In the genomic region with DNA sequence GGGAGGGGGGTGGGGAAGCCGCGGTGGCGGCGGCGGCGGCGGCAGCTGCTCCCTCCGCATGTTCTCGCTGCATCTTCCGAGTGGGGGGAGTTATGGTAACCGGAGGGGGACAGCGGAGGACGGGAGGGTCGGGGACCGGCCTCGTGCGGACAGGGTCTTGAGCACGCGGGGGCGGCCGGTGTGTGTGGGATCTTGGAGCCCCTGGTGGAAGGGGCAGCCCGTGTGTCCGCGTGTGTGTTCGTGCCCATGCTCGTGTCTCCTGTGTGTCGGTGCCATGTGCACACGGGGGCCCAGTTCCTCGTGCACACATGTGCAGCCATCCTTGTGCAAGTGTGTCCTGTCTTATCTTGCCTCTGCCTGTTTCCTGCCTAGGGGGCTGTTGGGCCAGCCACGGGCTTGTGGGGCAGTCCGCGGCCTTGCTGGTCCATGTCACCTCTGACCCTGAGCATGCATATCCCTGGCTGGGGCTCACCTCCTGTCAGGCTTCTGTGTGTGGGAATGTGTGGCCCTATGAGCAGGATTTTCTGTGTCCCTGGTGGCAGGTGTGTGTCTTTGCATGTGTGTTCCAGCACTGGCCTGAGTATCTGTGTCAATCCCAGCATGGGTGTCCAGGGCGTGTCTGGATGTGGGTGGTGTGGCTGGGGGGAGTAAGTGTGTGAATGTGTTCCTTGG, we compare ENCODE assay signal across 8 cellular contexts. TPM values are rescaled to one million over a fixed set of nuclear protein-coding genes. Genes with fewer than 3 reads are reported as not detected.
DNase-seq lines count a peak whose midpoint lies in the region; ATAC-seq and TF ChIP-seq lines count a peak whose summit lies in the region.

No MANE protein-coding gene starts in this region.

- TF ChIP-seq CTCF in NB4 (IDR thresholded peaks at IDR 0.05; ENCODE audit: low read depth, low read length) (peak; percentile 47), gastrocnemius medialis (IDR thresholded peaks at IDR 0.05 in 4 of 5, conservative IDR thresholded peaks at IDR 0.05 in 1 of 5) (peak in 1 of 5 experiments; percentile 30)

- no peaks in the 10 kb centered on the region for H3K27me3 ChIP-seq in right cardiac atrium (ENCODE audit: control insufficient read depth, insufficient read depth)
- no peaks in the 10 kb centered on the region for H3K27me3 ChIP-seq in gastrocnemius medialis

- WGBS in right cardiac atrium: 5% methylated on average over 33 of the region's 33 CpGs

- CTCF ChIA-PET in activated CD4-positive, alpha-beta T cell treated with anti-CD3 and anti-CD28 coated beads for 36 hours (lab: Charles Lee): interaction anchor here (0.7 to 1.4 kb wide), 8 partner anchors 10 to 193 kb away, joined by 3 to 4 read pairs (median 3); partner anchors contain the start of genes CUTA, ITPR3 and RGL2

- peak overlapping the region; percentile 85 for H3K27ac Mint-ChIP-seq in activated CD4-positive, alpha-beta T cell treated with anti-CD3 and anti-CD28 coated beads for 36 hours

- H3K27ac ChIP-seq in right cardiac atrium (ENCODE audit: low read length): peak overlapping the region; percentile 1
- peak overlapping the region in 3 of 4 donors; percentile 31 to 51 (median 35) for H3K27ac ChIP-seq in gastrocnemius medialis

- H3K4me1 ChIP-seq in right cardiac atrium (ENCODE audit: control insufficient read depth, insufficient read depth, low read length) (peaks cover 17% of the 10 kb centered on the region), gastrocnemius medialis (peaks cover 24 to 31% of the 10 kb centered on the region in 2 donors)

- H3K4me1 Mint-ChIP-seq in activated CD4-positive, alpha-beta T cell treated with anti-CD3 and anti-CD28 coated beads for 36 hours: peaks cover 75% of the 10 kb centered on the region

- in situ Hi-C loops in gastrocnemius medialis (cut with MboI; ENCODE audit: low sequenced_read_pairs in 4 of 4): no loop called here

- H3K36me3 ChIP-seq in gastrocnemius medialis: no peaks in the 10 kb centered on the region

- H3K27me3 Mint-ChIP-seq in activated CD4-positive, alpha-beta T cell treated with anti-CD3 and anti-CD28 coated beads for 36 hours: no peaks in the 10 kb centered on the region

- ATAC-seq in activated CD4-positive, alpha-beta T cell treated with anti-CD3 and anti-CD28 coated beads for 36 hours: no peak
- ATAC-seq in right cardiac atrium (no peak), gastrocnemius medialis (no peak), HG02970 (IDR thresholded peaks at IDR 0.05; ENCODE audit: low FRiP score, unreplicated experiment) (no peak), HG02938 (IDR thresholded peaks at IDR 0.05; ENCODE audit: unreplicated experiment) (no peak)

- no peaks in the 10 kb centered on the region for H3K9me3 Mint-ChIP-seq in activated CD4-positive, alpha-beta T cell treated with anti-CD3 and anti-CD28 coated beads for 36 hours (ENCODE audit: low read depth)

- intact Hi-C loops in activated CD4-positive, alpha-beta T cell treated with anti-CD3 and anti-CD28 coated beads for 36 hours (cut with DNase I, micrococcal nuclease): loop anchor here in 1 of 2 experiments (5.0 kb wide), 1 partner anchor 194 kb away; the partner anchor contains the start of gene ITPR3
- intact Hi-C loops in right cardiac atrium (cut with DNase I) (loop anchor here in 1 of 4 donors (10.0 kb wide), 1 partner anchor 146 kb away; no protein-coding TSS in a partner anchor), gastrocnemius medialis (cut with DNase I; ENCODE audit: low total_unique reads) (loop anchor here (5.0 kb wide), 1 partner anchor 141 kb away; the partner anchor contains the start of genes PFDN6 and WDR46)

- H3K4me3 ChIP-seq in NB4 (ENCODE audit: low read depth, low read length) (peak overlapping the region; percentile 51), right cardiac atrium (ENCODE audit: low read length) (peak overlapping the region; percentile 72), gastrocnemius medialis (peak overlapping the region; percentile 18 to 75 (median 42))

- peak overlapping the region; percentile 84 for H3K4me3 Mint-ChIP-seq in activated CD4-positive, alpha-beta T cell treated with anti-CD3 and anti-CD28 coated beads for 36 hours

- H3K36me3 Mint-ChIP-seq in activated CD4-positive, alpha-beta T cell treated with anti-CD3 and anti-CD28 coated beads for 36 hours (ENCODE audit: low read depth): peaks cover 19% of the 10 kb centered on the region

- peak; percentile 63 for DNase-seq in activated CD4-positive, alpha-beta T cell treated with anti-CD3 and anti-CD28 coated beads for 36 hours
- no peak for DNase-seq in activated CD4-positive, alpha-beta T cell treated with anti-CD3 and anti-CD28 coated beads for 1 hour
- peak; percentile 73 for DNase-seq in NB4 (ENCODE audit: low read depth)
- peak; percentile 41 for DNase-seq in activated naive CD4-positive, alpha-beta T cell treated with anti-CD3 and anti-CD28 coated beads, Interleukin-2, amount 50 U/mL, for 16 hours
- peak in 1 of 3 donors; percentile 68 for DNase-seq in right cardiac atrium
- no peak for DNase-seq in gastrocnemius medialis

- no peak for TF ChIP-seq POLR2A in NB4 (IDR thresholded peaks at IDR 0.05; ENCODE audit: extremely low read depth, insufficient read length)
- TF ChIP-seq POLR2A in gastrocnemius medialis (IDR thresholded peaks at IDR 0.05): no peak

- H3K9me3 ChIP-seq in right cardiac atrium (ENCODE audit: control insufficient read depth, low read length): no peaks in the 10 kb centered on the region
- H3K9me3 ChIP-seq in gastrocnemius medialis: no peaks in the 10 kb centered on the region

- POLR2A ChIA-PET in activated CD4-positive, alpha-beta T cell treated with anti-CD3 and anti-CD28 coated beads for 36 hours (lab: Charles Lee): interaction anchor here (0.8 kb wide), 1 partner anchor 10 kb away, joined by 5 read pairs; the partner anchor contains the start of gene CUTA

RNA-seq across cellular contexts. Expression of gene SYNGAP1, which starts 8.5 kb away (rescaled TPM):
- total RNA-seq in activated CD4-positive, alpha-beta T cell treated with anti-CD3 and anti-CD28 coated beads for 36 hours: 10 to 100 TPM; 43.6 to 45.6 TPM
- total RNA-seq in right cardiac atrium: 10 to 100 TPM in 1 of 4 donors, 1 to 10 TPM in 3; 8.6 to 13.2 (median 9.0) TPM
- polyA plus RNA-seq in right cardiac atrium: 8.0 TPM
- total RNA-seq in gastrocnemius medialis: 1 to 10 TPM in 3 of 4 donors, under 1 TPM in 1; 0.71 to 2.3 (median 1.3) TPM

RNA-seq across cellular contexts. Expression of gene CUTA, which starts 10.4 kb away (rescaled TPM):
- total RNA-seq in activated CD4-positive, alpha-beta T cell treated with anti-CD3 and anti-CD28 coated beads for 36 hours: 100 to 1,000 TPM; 154 to 188 TPM
- total RNA-seq in right cardiac atrium (100 to 1,000 TPM; 128 to 177 (median 133) TPM), gastrocnemius medialis (100 to 1,000 TPM in 2 of 4 donors, 10 to 100 TPM in 2; 69.9 to 119 (median 93.2) TPM)
- 170 TPM for polyA plus RNA-seq in right cardiac atrium

RNA-seq across cellular contexts. Expression of gene PHF1, which starts 17.5 kb away (rescaled TPM):
- 10 to 100 TPM; 24.9 to 28.2 TPM for total RNA-seq in activated CD4-positive, alpha-beta T cell treated with anti-CD3 and anti-CD28 coated beads for 36 hours
- total RNA-seq in right cardiac atrium: 10 to 100 TPM; 55.5 to 70.6 (median 65.4) TPM
- 76.4 TPM for polyA plus RNA-seq in right cardiac atrium
- 10 to 100 TPM; 53.5 to 65.8 (median 62.9) TPM for total RNA-seq in gastrocnemius medialis

RNA-seq across cellular contexts. Expression of gene ZBTB9, which starts 26.0 kb away (rescaled TPM):
- 1 to 10 TPM; 9.3 to 9.5 TPM for total RNA-seq in activated CD4-positive, alpha-beta T cell treated with anti-CD3 and anti-CD28 coated beads for 36 hours
- total RNA-seq in right cardiac atrium (1 to 10 TPM; 3.9 to 4.9 (median 4.3) TPM), gastrocnemius medialis (1 to 10 TPM in 2 of 4 donors, under 1 TPM in 2; 0.82 to 2.2 (median 1.2) TPM)
- polyA plus RNA-seq in right cardiac atrium: 2.8 TPM

RNA-seq across cellular contexts. Expression of gene KIFC1, which starts 36.7 kb away (rescaled TPM):
- total RNA-seq in activated CD4-positive, alpha-beta T cell treated with anti-CD3 and anti-CD28 coated beads for 36 hours: 10 to 100 TPM; 86.0 to 89.3 TPM
- total RNA-seq in right cardiac atrium (1 to 10 TPM in 2 of 4 donors, under 1 TPM in 1, not detected in 1; 0.62 to 1.2 (median 1.1) TPM), gastrocnemius medialis (1 to 10 TPM in 1 of 4 donors, under 1 TPM in 1, not detected in 2; 0.64 to 1.4 TPM)
- 0.16 TPM for polyA plus RNA-seq in right cardiac atrium

Comparison
In these comparisons a context has a peak if more than half of its experiments do, and no peak if none do; other contexts are left out.
1. DNase-seq: peak in activated CD4-positive, alpha-beta T cell treated with anti-CD3 and anti-CD28 coated beads for 36 hours (single experiment), NB4 (single experiment) and activated naive CD4-positive, alpha-beta T cell treated with anti-CD3 and anti-CD28 coated beads, Interleukin-2, amount 50 U/mL, for 16 hours (single experiment); none in activated CD4-positive, alpha-beta T cell treated with anti-CD3 and anti-CD28 coated beads for 1 hour (single experiment) and gastrocnemius medialis (0 of 2).
2. Peak in every context shown above with its lines, with median percentiles within 50 percentile points of each other: H3K4me3 ChIP-seq.